3 cellular contexts compared by ENCODE assay signal in genomic region chr5:76755779-76756637, GRCh38.
TF ChIP-seq lines count a peak whose summit lies in the region.

No MANE protein-coding gene starts in this region.

TF ChIP-seq in GM23338, 12 proteins besides CTCF, POLR2A, EP300 and RAD21 (continues in another document):
- TF ChIP-seq REST (IDR thresholded peaks at IDR 0.05; ENCODE audit: unreplicated experiment) (no peak), CREB1 (CRISPR knock-in tag; IDR thresholded peaks at IDR 0.05; ENCODE audit: low read depth) (no peak), EZH2 (IDR thresholded peaks at IDR 0.05; ENCODE audit: low read depth, unreplicated experiment) (no peak), ETS1 (IDR thresholded peaks at IDR 0.05) (no peak), STAT1 (IDR thresholded peaks at IDR 0.05; ENCODE audit: unreplicated experiment) (no peak), JUNB (IDR thresholded peaks at IDR 0.05; ENCODE audit: unreplicated experiment) (no peak)

TF ChIP-seq in IMR-90, 13 proteins besides CTCF, POLR2A, EP300 and RAD21:
- no peak for TF ChIP-seq SMC3 (IDR thresholded peaks at IDR 0.05; ENCODE audit: low read depth, low read length)
- no peak for TF ChIP-seq RFX5 (IDR thresholded peaks at IDR 0.05; ENCODE audit: low read depth, low read length)

TF ChIP-seq in HepG2, 621 proteins besides CTCF, POLR2A, EP300 and RAD21 (continues in another document):
- no peak for TF ChIP-seq ATF4 (CRISPR knock-in tag; IDR thresholded peaks at IDR 0.05)
- no peak for TF ChIP-seq KIAA2018 (CRISPR knock-in tag; IDR thresholded peaks at IDR 0.05; ENCODE audit: borderline replicate concordance)
- 0 out of 2 replicates have a peak, but pooled peaks have one; percentile 20 for TF ChIP-seq ZNF580 (CRISPR knock-in tag; IDR thresholded peaks at IDR 0.05; ENCODE audit: borderline replicate concordance, low read depth)
- TF ChIP-seq NFE2L2 (IDR thresholded peaks at IDR 0.05; ENCODE audit: low read length) = no peak
- TF ChIP-seq SKI (IDR thresholded peaks at IDR 0.05; ENCODE audit: partially characterized antibody) = no peak
- TF ChIP-seq ZNF563 (CRISPR knock-in tag; IDR thresholded peaks at IDR 0.05) = no peak
- TF ChIP-seq MIER2 (CRISPR knock-in tag; IDR thresholded peaks at IDR 0.05) = peak; percentile 52; the same call in 1 of the 2 replicates
- TF ChIP-seq EHMT2 (IDR thresholded peaks at IDR 0.05; ENCODE audit: borderline replicate concordance, low read depth, low read length) = 0 out of 2 replicates have a peak, but pooled peaks have one; percentile 26
- TF ChIP-seq NCOR1 (IDR thresholded peaks at IDR 0.05; ENCODE audit: borderline replicate concordance, low read length) = peak; percentile 27; the same call in 1 of the 2 replicates
- TF ChIP-seq ZNF337 (CRISPR knock-in tag; IDR thresholded peaks at IDR 0.05; ENCODE audit: borderline replicate concordance, low read depth) = peak; percentile 51; the same call in 1 of the 2 replicates
- peak; percentile 60; the same call in 1 of the 2 replicates for TF ChIP-seq SRY (CRISPR knock-in tag; IDR thresholded peaks at IDR 0.05)
- no peak for TF ChIP-seq CEBPZ (IDR thresholded peaks at IDR 0.05; ENCODE audit: low read length)
- TF ChIP-seq USF2 (IDR thresholded peaks at IDR 0.05; ENCODE audit: low read depth, low read length) = no peak
- no peak for TF ChIP-seq USF2 (CRISPR knock-in tag; IDR thresholded peaks at IDR 0.05; ENCODE audit: borderline replicate concordance)
- peak; percentile 86 for TF ChIP-seq HMGXB3 (CRISPR knock-in tag; IDR thresholded peaks at IDR 0.05; ENCODE audit: borderline replicate concordance)
- 0 out of 2 replicates have a peak, but pooled peaks have one; percentile 28 for TF ChIP-seq ATF1 (CRISPR knock-in tag; IDR thresholded peaks at IDR 0.05)
- TF ChIP-seq EZH2 (conservative IDR thresholded peaks at IDR 0.05; ENCODE audit: low read depth, low read length) = no peak
- TF ChIP-seq GMEB1 (CRISPR knock-in tag; IDR thresholded peaks at IDR 0.05; ENCODE audit: borderline replicate concordance) = peak; percentile 50; the same call in 1 of the 2 replicates
- TF ChIP-seq HOXA9 (CRISPR knock-in tag; IDR thresholded peaks at IDR 0.05; ENCODE audit: borderline replicate concordance) = no peak
- peak; percentile 19; the same call in 1 of the 2 replicates for TF ChIP-seq LCORL (IDR thresholded peaks at IDR 0.05)
- no peak for TF ChIP-seq LCORL (CRISPR knock-in tag; IDR thresholded peaks at IDR 0.05)
- TF ChIP-seq ERF (CRISPR knock-in tag; IDR thresholded peaks at IDR 0.05) = peak; percentile 52
